ENCODE assay signal across 19 cellular contexts in genomic region chr10:106863549-106863948, GRCh38.
DNase-seq lines count a peak whose midpoint lies in the region; ATAC-seq and TF ChIP-seq lines count a peak whose summit lies in the region.
"Had no signal": no experiment of that assay in that cellular context is flagged by ENCODE, and none has a peak within 500 bp of the region (broad histone marks: within the 10 kb centered on the region; RNA-seq: fewer than 3 reads in every experiment).

No MANE protein-coding gene starts in this region.

- no peaks in the 10 kb centered on the region for H3K79me2 ChIP-seq in PC-3 (ENCODE audit: low read length)

- no peaks in the 10 kb centered on the region for H3K9me3 ChIP-seq in PC-3 (ENCODE audit: low read length)
- H3K9me3 ChIP-seq in CD8-positive, alpha-beta T cell (ENCODE audit: low read length): no peaks in the 10 kb centered on the region

- H3F3A ChIP-seq in PC-3 (ENCODE audit: low read length, unreplicated experiment): no peaks in the 10 kb centered on the region

- no peak overlapping the region for H3K4me3 ChIP-seq in PC-3 (ENCODE audit: low read length)
- H3K4me3 ChIP-seq in CD8-positive, alpha-beta T cell (ENCODE audit: low read depth, low read length): no peak overlapping the region

- DNase-seq in ELF-1 (ENCODE audit: low read depth, low spot score): peak; percentile 5
- DNase-seq in PC-3: no peak
- DNase-seq in left kidney (ENCODE audit: low read depth, low spot score): peak; percentile 15
- DNase-seq in stimulated activated CD4-positive, alpha-beta T cell treated with anti-CD3 and anti-CD28 coated beads, Interleukin-15, amount 100 ng/mL, for 24 hours: no peak
- no peak for DNase-seq in activated naive CD4-positive, alpha-beta T cell treated with anti-CD3 and anti-CD28 coated beads, Interleukin-2, amount 50 U/mL, for 72 hours (ENCODE audit: low spot score in 2 of 2)
- DNase-seq in CD8-positive, alpha-beta T cell: no peak
- DNase-seq: activated CD4-positive, alpha-beta T cell treated with anti-CD3 and anti-CD28 coated beads, Interleukin-2, amount 10 ng/mL, durations not matched to agents 7 days and 5 days; activated gamma-delta T cell treated with Interleukin-2 at 50 U/mL for 16 hours; amygdala; caudate nucleus; CD4-positive, alpha-beta T cell; effector memory CD8-positive, alpha-beta T cell; Karpas-422; natural killer cell; NCI-H1417; NCI-H748 treated with DMSO at 0.1 percent for 48 hours; stimulated activated CD4-positive, alpha-beta T cell treated with anti-CD3 and anti-CD28 coated beads, Interleukin-2, amount 100 ng/mL, for 48 hours had no signal

- no peak overlapping the region for H3K27ac ChIP-seq in PC-3 (ENCODE audit: low read length)
- no peak overlapping the region for H3K27ac ChIP-seq in CD8-positive, alpha-beta T cell (ENCODE audit: low read depth, low read length)

- peaks cover 24% of the 10 kb centered on the region for H3K27me3 ChIP-seq in PC-3 (ENCODE audit: low read length)
- no peaks in the 10 kb centered on the region for H3K27me3 ChIP-seq in CD8-positive, alpha-beta T cell (ENCODE audit: insufficient read depth, low read length)

- H2AFZ ChIP-seq in PC-3 (ENCODE audit: low read length): no peak overlapping the region

- 0 out of 2 replicates have a peak, but pooled peaks have one; percentile 12 for TF ChIP-seq CTCF in PC-3 (conservative IDR thresholded peaks at IDR 0.05; ENCODE audit: low read depth, low read length)
- no peak for TF ChIP-seq CTCF in CD8-positive, alpha-beta T cell (IDR thresholded peaks at IDR 0.05)

- CTCF ChIA-PET in PC-3 (lab: Charles Lee): no interaction called here
- CTCF ChIA-PET in CD8-positive, alpha-beta T cell (lab: Charles Lee): no interaction called here

- H3K4me3 Mint-ChIP-seq in CD8-positive, alpha-beta T cell: no peak overlapping the region
- H3K4me3 Mint-ChIP-seq: activated CD4-positive, alpha-beta T cell treated with anti-CD3 and anti-CD28 coated beads, Interleukin-2, amount 10 ng/mL, durations not matched to agents 7 days and 5 days; CD4-positive, alpha-beta T cell; effector memory CD8-positive, alpha-beta T cell; natural killer cell had no signal

- H3K27ac Mint-ChIP-seq in activated naive CD4-positive, alpha-beta T cell treated with anti-CD3 and anti-CD28 coated beads, Interleukin-2, amount 50 U/mL, for 72 hours: no peak overlapping the region
- no peak overlapping the region for H3K27ac Mint-ChIP-seq in CD8-positive, alpha-beta T cell
- H3K27ac Mint-ChIP-seq: activated CD4-positive, alpha-beta T cell treated with anti-CD3 and anti-CD28 coated beads, Interleukin-2, amount 10 ng/mL, durations not matched to agents 7 days and 5 days; CD4-positive, alpha-beta T cell; effector memory CD8-positive, alpha-beta T cell; natural killer cell had no signal

- H3K9me3 Mint-ChIP-seq in activated naive CD4-positive, alpha-beta T cell treated with anti-CD3 and anti-CD28 coated beads, Interleukin-2, amount 50 U/mL, for 72 hours: peaks cover 8 to 17% of the 10 kb centered on the region in 2 donors
- H3K9me3 Mint-ChIP-seq in CD8-positive, alpha-beta T cell: peaks cover 2% of the 10 kb centered on the region

- POLR2A ChIA-PET in PC-3 (lab: Charles Lee; ENCODE audit: unreplicated experiment): no interaction called here
- POLR2A ChIA-PET in CD8-positive, alpha-beta T cell (lab: Charles Lee): no interaction called here

- no peaks in the 10 kb centered on the region for H3K9me2 ChIP-seq in PC-3 (replicated peaks; ENCODE audit: low read length)

- no peaks in the 10 kb centered on the region for H3K27me3 Mint-ChIP-seq in CD8-positive, alpha-beta T cell (ENCODE audit: low read depth)
- H3K27me3 Mint-ChIP-seq: activated CD4-positive, alpha-beta T cell treated with anti-CD3 and anti-CD28 coated beads, Interleukin-2, amount 10 ng/mL, durations not matched to agents 7 days and 5 days; CD4-positive, alpha-beta T cell; effector memory CD8-positive, alpha-beta T cell had no signal

- intact Hi-C loops in PC-3 (cut with micrococcal nuclease): no loop called here
- intact Hi-C loops in CD8-positive, alpha-beta T cell (cut with DNase I, micrococcal nuclease): no loop called here

- H3K4me1 Mint-ChIP-seq in CD8-positive, alpha-beta T cell (ENCODE audit: low read depth): no peaks in the 10 kb centered on the region
- H3K4me1 Mint-ChIP-seq: activated CD4-positive, alpha-beta T cell treated with anti-CD3 and anti-CD28 coated beads, Interleukin-2, amount 10 ng/mL, durations not matched to agents 7 days and 5 days had no signal

- no peaks in the 10 kb centered on the region for H3K36me3 Mint-ChIP-seq in activated naive CD4-positive, alpha-beta T cell treated with anti-CD3 and anti-CD28 coated beads, Interleukin-2, amount 50 U/mL, for 72 hours
- no peaks in the 10 kb centered on the region for H3K36me3 Mint-ChIP-seq in CD8-positive, alpha-beta T cell

- ATAC-seq in GM19351 (IDR thresholded peaks at IDR 0.05; ENCODE audit: unreplicated experiment) (peak; percentile 27), PC-3 (no peak), HG03439 (IDR thresholded peaks at IDR 0.05; ENCODE audit: unreplicated experiment) (no peak)
- ATAC-seq in activated naive CD4-positive, alpha-beta T cell treated with anti-CD3 and anti-CD28 coated beads, Interleukin-2, amount 50 U/mL, for 72 hours: no peak
- ATAC-seq in CD8-positive, alpha-beta T cell: no peak
- ATAC-seq: effector memory CD8-positive, alpha-beta T cell; natural killer cell had no signal

- no peaks in the 10 kb centered on the region for H3K4me1 ChIP-seq in PC-3 (ENCODE audit: insufficient read depth, low read length)
- H3K4me1 ChIP-seq in CD8-positive, alpha-beta T cell (ENCODE audit: insufficient read depth, low read length): no peaks in the 10 kb centered on the region

- H4K20me1 ChIP-seq in PC-3 (ENCODE audit: low read length): no peaks in the 10 kb centered on the region

- BruUV-seq in PC-3 (replicated peaks; lab: Mats Ljungman, UMichigan): no TSS peak

- no peak overlapping the region for H3K4me2 ChIP-seq in PC-3 (ENCODE audit: low read length)

- no peak overlapping the region for H3K9ac ChIP-seq in PC-3 (ENCODE audit: low read length)

- H3K36me3 ChIP-seq in PC-3 (ENCODE audit: low read depth, low read length): no peaks in the 10 kb centered on the region
- H3K36me3 ChIP-seq in CD8-positive, alpha-beta T cell (ENCODE audit: insufficient read depth, low read length): no peaks in the 10 kb centered on the region

Comparison
In these comparisons a context has a peak if more than half of its experiments do, and no peak if none do; other contexts are left out.
1. DNase-seq: peak in ELF-1 (single experiment) and left kidney (single experiment); none in PC-3 (single experiment), stimulated activated CD4-positive, alpha-beta T cell treated with anti-CD3 and anti-CD28 coated beads, Interleukin-15, amount 100 ng/mL, for 24 hours (single experiment), activated naive CD4-positive, alpha-beta T cell treated with anti-CD3 and anti-CD28 coated beads, Interleukin-2, amount 50 U/mL, for 72 hours (0 of 2) and CD8-positive, alpha-beta T cell (0 of 7).